15 cellular contexts compared by ENCODE assay signal in genomic region chr3:47984089-47984759, GRCh38. TPM values are rescaled to one million over a fixed set of nuclear protein-coding genes. Genes with fewer than 3 reads are reported as not detected.
DNase-seq lines count a peak whose midpoint lies in the region; ATAC-seq, FAIRE-seq and TF ChIP-seq lines count a peak whose summit lies in the region.
"Had no signal": no experiment of that assay in that cellular context is flagged by ENCODE, and none has a peak within 500 bp of the region (broad histone marks: within the 10 kb centered on the region; RNA-seq: fewer than 3 reads in every experiment).

No MANE protein-coding gene starts in this region.

- H3K36me3 ChIP-seq in IMR-90 (ENCODE audit: control insufficient read depth, insufficient read depth, low read length) (peaks cover 3% of the 10 kb centered on the region), mesenchymal stem cell (ENCODE audit: control insufficient read depth in 1 of 2, insufficient read depth in 2 of 2, low read depth in 1 of 2, low read length in 2 of 2) (peaks cover 0 to 18% of the 10 kb centered on the region in 2 experiments), suprapubic skin (no peaks in the 10 kb centered on the region)
- H3K36me3 ChIP-seq: uterus had no signal

- H3K9ac ChIP-seq in IMR-90 (ENCODE audit: low read depth, low read length): no peak overlapping the region
- peak overlapping the region; percentile 79 for H3K9ac ChIP-seq in mesenchymal stem cell (ENCODE audit: low read length)
- H3K9ac ChIP-seq: KMS-11 had no signal

- H3K79me1 ChIP-seq in IMR-90 (ENCODE audit: low read depth in 1 of 2, low read length in 2 of 2) (peaks cover 16 to 77% of the 10 kb centered on the region in 2 experiments), mesenchymal stem cell (replicated peaks; ENCODE audit: low read length, poor library complexity, severe bottlenecking) (peaks cover 6% of the 10 kb centered on the region)

- H3K36me3 Mint-ChIP-seq in brain (peaks cover 18% of the 10 kb centered on the region), glutamatergic neuron (ENCODE audit: unreplicated experiment) (no peaks in the 10 kb centered on the region)

- H3K56ac ChIP-seq in IMR-90 (ENCODE audit: extremely low read depth, insufficient read depth, low read length): no peak overlapping the region

- H2BK20ac ChIP-seq in IMR-90 (ENCODE audit: low read depth, low read length): no peak overlapping the region

- no peak for TF ChIP-seq RAD21 in IMR-90 (IDR thresholded peaks at IDR 0.05; ENCODE audit: low read length)

- no peak overlapping the region for H3K4ac ChIP-seq in IMR-90 (ENCODE audit: low read depth, low read length)
- H3K4ac ChIP-seq in mesenchymal stem cell (ENCODE audit: low read depth in 1 of 2, low read length in 2 of 2): no peak overlapping the region

- BruUV-seq in IMR-90 (replicated peaks; lab: Mats Ljungman, UMichigan): no TSS peak

- TF ChIP-seq POLR2A in IMR-90 (IDR thresholded peaks at IDR 0.05; ENCODE audit: low read depth, low read length) (no peak), GM12892 (IDR thresholded peaks at IDR 0.05; ENCODE audit: low read depth, low read length) (no peak), suprapubic skin (IDR thresholded peaks at IDR 0.05) (no peak)

- no peaks in the 10 kb centered on the region for H3K27me3 ChIP-seq in AG04450 (ENCODE audit: control insufficient read depth, insufficient read depth, low read length)
- H3K27me3 ChIP-seq in IMR-90 (ENCODE audit: control insufficient read depth, insufficient read depth, low read length): no peaks in the 10 kb centered on the region
- no peaks in the 10 kb centered on the region for H3K27me3 ChIP-seq in mesenchymal stem cell (ENCODE audit: control insufficient read depth in 1 of 2, insufficient read depth in 1 of 2, low read length in 2 of 2)
- no peaks in the 10 kb centered on the region for H3K27me3 ChIP-seq in suprapubic skin
- H3K27me3 ChIP-seq: uterus had no signal

- no peak overlapping the region for H3K18ac ChIP-seq in IMR-90 (ENCODE audit: low read depth, low read length)
- H3K18ac ChIP-seq in mesenchymal stem cell (ENCODE audit: low read depth in 1 of 2, low read length in 2 of 2): no peak overlapping the region

- no peak for FAIRE-seq in GM12892 (lab: Jason Lieb, UNC)

- H2BK120ac ChIP-seq in IMR-90 (ENCODE audit: low read depth, low read length) (no peak overlapping the region), mesenchymal stem cell (ENCODE audit: low read depth, low read length) (no peak overlapping the region)

- H3K4me1 Mint-ChIP-seq in brain (peaks cover 26% of the 10 kb centered on the region), glutamatergic neuron (ENCODE audit: low read depth, unreplicated experiment) (no peaks in the 10 kb centered on the region)
- H3K4me1 Mint-ChIP-seq: neural crest cell had no signal

- intact Hi-C loops in IMR-90 (cut with micrococcal nuclease): no loop called here

- H3K4me3 Mint-ChIP-seq in brain: peak overlapping the region in 1 of 5 experiments; percentile 56
- H3K4me3 Mint-ChIP-seq in glutamatergic neuron (ENCODE audit: unreplicated experiment): no peak overlapping the region
- H3K4me3 Mint-ChIP-seq: CD4-positive, alpha-beta memory T cell; neural crest cell; T-helper 1 cell treated with Interleukin-12 subunit alpha and Interleukin-12 subunit beta and Interleukin-4 antibody, amounts not matched to agents 30 μg/mL and 1 μg/mL, for 36 hours had no signal

- H3K27ac Mint-ChIP-seq in brain (peak overlapping the region in 4 of 5 experiments; percentile 65 to 89 (median 77)), glutamatergic neuron (ENCODE audit: unreplicated experiment) (no peak overlapping the region)
- H3K27ac Mint-ChIP-seq: T-helper 1 cell treated with Interleukin-12 subunit alpha and Interleukin-12 subunit beta and Interleukin-4 antibody, amounts not matched to agents 30 μg/mL and 1 μg/mL, for 36 hours had no signal

- H2AK9ac ChIP-seq in IMR-90 (replicated peaks; ENCODE audit: low read depth, low read length, poor library complexity): no peak overlapping the region

- DNase-seq in AG04450 (ENCODE audit: low read depth, low spot score) (peak; percentile 42), IMR-90 (peak; percentile 85), mesenchymal stem cell (peak; percentile 61), glutamatergic neuron (no peak), GM12892 (ENCODE audit: insufficient read length) (no peak), NK-92 (lab: John Stamatoyannopoulos, UW; ENCODE audit: unreplicated experiment) (no peak), suprapubic skin (ENCODE audit: low spot score in 2 of 2) (no peak)
- DNase-seq: CD4-positive, alpha-beta memory T cell; cortex of kidney; NCI-H510A; uterus had no signal

- TF ChIP-seq CTCF in AG04450 (IDR thresholded peaks at IDR 0.05; ENCODE audit: low read depth, low read length): no peak
- TF ChIP-seq CTCF in IMR-90 (conservative IDR thresholded peaks at IDR 0.05; ENCODE audit: low read depth, low read length): no peak
- no peak for TF ChIP-seq CTCF in brain (conservative IDR thresholded peaks at IDR 0.05)
- no peak for TF ChIP-seq CTCF in glutamatergic neuron (IDR thresholded peaks at IDR 0.05; ENCODE audit: partially characterized antibody, unreplicated experiment)
- TF ChIP-seq CTCF in suprapubic skin (IDR thresholded peaks at IDR 0.05): no peak

- no peak overlapping the region for H2BK12ac ChIP-seq in mesenchymal stem cell (ENCODE audit: low read length in 2 of 2)

- in situ Hi-C loops in IMR-90 (cut with MboI; ENCODE audit: low sequenced_read_pairs): no loop called here

- H3K23ac ChIP-seq in IMR-90 (ENCODE audit: low read depth, low read length) (no peak overlapping the region), mesenchymal stem cell (ENCODE audit: low read length in 2 of 2) (no peak overlapping the region)

- no peak overlapping the region for H3K4me3 ChIP-seq in AG04450 (ENCODE audit: low read depth, low read length)
- H3K4me3 ChIP-seq in IMR-90 (ENCODE audit: insufficient read depth, low read depth, low read length): no peak overlapping the region
- H3K4me3 ChIP-seq in mesenchymal stem cell (ENCODE audit: insufficient read depth in 1 of 2, low read depth in 1 of 2, low read length in 2 of 2): no peak overlapping the region
- no peak overlapping the region for H3K4me3 ChIP-seq in suprapubic skin
- H3K4me3 ChIP-seq: uterus had no signal

- H3K9me3 ChIP-seq in AG04450 (ENCODE audit: control insufficient read depth, insufficient read depth, low read length) (no peaks in the 10 kb centered on the region), IMR-90 (ENCODE audit: control insufficient read depth, insufficient read depth, low read length) (no peaks in the 10 kb centered on the region), mesenchymal stem cell (ENCODE audit: control insufficient read depth, low read length) (no peaks in the 10 kb centered on the region), suprapubic skin (no peaks in the 10 kb centered on the region)
- H3K9me3 ChIP-seq: uterus had no signal

- ATAC-seq in IMR-90 (ENCODE audit: low read depth): peak; percentile 83

- no peak overlapping the region for H4K5ac ChIP-seq in IMR-90 (ENCODE audit: low read depth, low read length)

- no peak overlapping the region for H4K91ac ChIP-seq in IMR-90 (ENCODE audit: insufficient read depth, low read depth, low read length)
- H4K91ac ChIP-seq in mesenchymal stem cell (ENCODE audit: low read length): no peak overlapping the region

- H3K14ac ChIP-seq in IMR-90 (replicated peaks; ENCODE audit: low read depth, low read length) (no peak overlapping the region), mesenchymal stem cell (ENCODE audit: low read length in 2 of 2) (no peak overlapping the region)

- dilution Hi-C loops in IMR-90 (cut with HindIII; ENCODE audit: low sequenced_read_pairs, unreplicated experiment): no loop called here

- H2AFZ ChIP-seq in IMR-90 (replicated peaks; ENCODE audit: low read length, poor library complexity) (no peak overlapping the region), mesenchymal stem cell (ENCODE audit: low read depth, low read length) (no peak overlapping the region)

- H2AK5ac ChIP-seq in IMR-90 (ENCODE audit: low read depth, low read length): peak overlapping the region; percentile 21; the same call in 1 of the 2 replicates
- H2AK5ac ChIP-seq in mesenchymal stem cell (ENCODE audit: low read length, severe bottlenecking): no peak overlapping the region

- no peaks in the 10 kb centered on the region for H3K27me3 Mint-ChIP-seq in brain
- no peaks in the 10 kb centered on the region for H3K27me3 Mint-ChIP-seq in glutamatergic neuron (ENCODE audit: unreplicated experiment)
- H3K27me3 Mint-ChIP-seq: CD4-positive, alpha-beta memory T cell had no signal

- H2BK15ac ChIP-seq in IMR-90 (ENCODE audit: low read depth, low read length): no peak overlapping the region
- H2BK15ac ChIP-seq in mesenchymal stem cell (ENCODE audit: low read depth, poor library complexity, severe bottlenecking): no peak overlapping the region

- H3K9me3 Mint-ChIP-seq in brain: no peaks in the 10 kb centered on the region
- H3K9me3 Mint-ChIP-seq in glutamatergic neuron (ENCODE audit: unreplicated experiment): no peaks in the 10 kb centered on the region
- H3K9me3 Mint-ChIP-seq: CD4-positive, alpha-beta memory T cell; neural crest cell; T-helper 1 cell treated with Interleukin-12 subunit alpha and Interleukin-12 subunit beta and Interleukin-4 antibody, amounts not matched to agents 30 μg/mL and 1 μg/mL, for 36 hours had no signal

- H3K4me1 ChIP-seq in IMR-90 (ENCODE audit: control insufficient read depth, insufficient read depth, low read length) (peaks cover 5% of the 10 kb centered on the region; the same call in 1 of the 2 replicates), mesenchymal stem cell (ENCODE audit: control insufficient read depth, insufficient read depth, low read depth, low read length) (peaks cover 6% of the 10 kb centered on the region), suprapubic skin (peaks cover 16% of the 10 kb centered on the region)
- H3K4me1 ChIP-seq: uterus had no signal

- H4K20me1 ChIP-seq in IMR-90 (ENCODE audit: insufficient read depth, low read length): peaks cover 77% of the 10 kb centered on the region

- H3K27ac ChIP-seq in AG04450 (ENCODE audit: low read depth, low read length) (peak overlapping the region; percentile 34), IMR-90 (ENCODE audit: insufficient read depth, low read length) (peak overlapping the region; percentile 57), mesenchymal stem cell (ENCODE audit: low read length, poor library complexity, severe bottlenecking) (no peak overlapping the region), suprapubic skin (no peak overlapping the region)
- H3K27ac ChIP-seq: KMS-11, uterus had no signal

- TF ChIP-seq EP300 in suprapubic skin (IDR thresholded peaks at IDR 0.05): no peak

- H2BK5ac ChIP-seq in IMR-90 (ENCODE audit: low read depth, low read length, poor library complexity, severe bottlenecking): no peak overlapping the region
- H2BK5ac ChIP-seq in mesenchymal stem cell (ENCODE audit: low read depth, low read length, poor library complexity, severe bottlenecking): no peak overlapping the region

- H3K9me1 ChIP-seq in IMR-90 (ENCODE audit: insufficient read depth, low read length): no peaks in the 10 kb centered on the region; the same call in none of the 2 replicates

- H3K4me2 ChIP-seq in IMR-90 (ENCODE audit: low read depth, low read length): no peak overlapping the region
- no peak overlapping the region for H3K4me2 ChIP-seq in mesenchymal stem cell (ENCODE audit: low read length, poor library complexity, severe bottlenecking)
- H3K4me2 ChIP-seq: KMS-11 had no signal

- CTCF ChIA-PET in AG04450 (lab: Charles Lee): interaction anchor here (0.6 to 1.3 kb wide), 3 partner anchors 55 to 174 kb away, joined by 3 to 5 read pairs (median 3); no protein-coding TSS in a partner anchor
- CTCF ChIA-PET in IMR-90 (lab: Yijun Ruan, JAX): interaction anchor here (0.6 kb wide), 1 partner anchor 167 kb away, joined by 3 read pairs; no protein-coding TSS in a partner anchor

- POLR2A ChIA-PET in AG04450 (lab: Yijun Ruan, JAX) (interaction anchor here (0.6 kb wide), 1 partner anchor 495 kb away, joined by 3 read pairs; no protein-coding TSS in a partner anchor), IMR-90 (lab: Charles Lee; ENCODE audit: unreplicated experiment) (interaction anchor here (0.5 kb wide), 1 partner anchor 55 kb away, joined by 4 read pairs; no protein-coding TSS in a partner anchor)

- WGBS in IMR-90 (ENCODE audit: extremely low coverage in 2 of 2, insufficient read length in 1 of 2), 2 experiments: no CpG with 5 or more reads among the region's 4 CpGs
- 94% methylated on average over 2 of the region's 4 CpGs for WGBS in mesenchymal stem cell
- 57% methylated on average over 4 of the region's 4 CpGs for WGBS in suprapubic skin

- H4K8ac ChIP-seq in IMR-90 (ENCODE audit: low read depth in 2 of 2, low read length in 2 of 2): no peak overlapping the region
- H4K8ac ChIP-seq in mesenchymal stem cell (ENCODE audit: low read length): no peak overlapping the region

RNA-seq across cellular contexts. Expression of gene MAP4, which starts 32.0 kb away (rescaled TPM):
- polyA plus RNA-seq in AG04450 (2011; rRNA removed): 263 and 285 TPM in 2 replicates
- 240 and 241 TPM in 2 replicates for polyA minus RNA-seq in AG04450 (2011; rRNA and poly(A)+ RNA removed)
- 80.5 and 87.8 TPM in 2 replicates for total RNA-seq in IMR-90 (2012; rRNA removed)
- polyA plus RNA-seq in IMR-90 (2012; rRNA removed): 216 and 229 TPM in 2 replicates
- 110 and 154 TPM in 2 replicates for polyA plus RNA-seq in IMR-90 (2012; cell fraction: cytosol; rRNA removed)
- polyA plus RNA-seq in IMR-90 (2012; cell fraction: nucleus; rRNA removed; ENCODE audit: low replicate concordance): 236 and 307 TPM in 2 replicates
- polyA plus RNA-seq in brain (ENCODE audit: insufficient read depth, low read depth, low replicate concordance): 246 TPM
- 188 TPM for polyA plus RNA-seq in mesenchymal stem cell (2013, experiment 1 of 2)
- polyA plus RNA-seq in mesenchymal stem cell (2013, experiment 2 of 2): 181 TPM
- total RNA-seq in glutamatergic neuron (ENCODE audit: unreplicated experiment): 319 TPM
- 71.4 TPM for polyA plus RNA-seq in GM12892 (2012; ENCODE audit: missing spikeins)
- total RNA-seq in suprapubic skin: 100 to 1,000 TPM; 132 to 162 (median 144) TPM

Comparison
In these comparisons a context has a peak if more than half of its experiments do, and no peak if none do; other contexts are left out.
1. DNase-seq: peak in AG04450 (single experiment), IMR-90 (single experiment) and mesenchymal stem cell (single experiment); none in glutamatergic neuron (single experiment), GM12892 (single experiment), NK-92 (single experiment) and suprapubic skin (0 of 2).
2. H3K27ac ChIP-seq: peak in AG04450 (single experiment) and IMR-90 (single experiment); none in mesenchymal stem cell (single experiment) and suprapubic skin (single experiment).